Comparison of ENCODE assay signal across 29 cellular contexts in the genomic region with DNA sequence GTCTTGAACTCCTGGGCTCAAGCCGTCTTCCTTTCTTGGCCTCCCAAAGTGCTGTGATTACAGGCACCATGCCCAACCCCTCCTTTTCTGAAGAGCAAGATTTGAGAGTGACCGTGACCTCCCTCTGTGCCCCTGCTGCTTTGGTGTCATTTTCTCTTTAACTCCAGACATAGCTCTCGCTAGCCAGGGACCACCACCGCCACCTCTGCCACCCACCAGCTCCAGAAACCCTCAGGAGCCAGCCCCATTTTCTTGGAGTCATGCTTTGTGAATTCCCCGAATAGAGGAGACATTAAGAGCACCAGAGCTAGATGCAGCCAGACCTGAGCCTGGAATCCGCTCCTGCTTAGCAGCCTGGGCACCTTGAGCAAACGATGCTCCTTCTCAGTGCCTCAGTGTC. TPM values are rescaled to one million over a fixed set of nuclear protein-coding genes. Genes with fewer than 3 reads are reported as not detected.
"Had no signal": no experiment of that assay in that cellular context is flagged by ENCODE, and none has a peak within 500 bp of the region (broad histone marks: within the 10 kb centered on the region; RNA-seq: fewer than 3 reads in every experiment).

No MANE protein-coding gene starts in this region.

- H3K4me1 Mint-ChIP-seq: mesothelial cell of epicardium had no signal

- H3K36me3 ChIP-seq: esophagus squamous epithelium, gastrocnemius medialis, heart right ventricle, left lung, lower lobe of right lung had no signal

- H3K4me1 ChIP-seq: esophagus squamous epithelium, gastrocnemius medialis, heart right ventricle, left lung, lower lobe of right lung had no signal

- H3K4me3 ChIP-seq: coronary artery, dorsolateral prefrontal cortex, esophagus squamous epithelium, gastrocnemius medialis, heart right ventricle, left lung, lower lobe of right lung, mucosa of descending colon had no signal

- H3K27ac Mint-ChIP-seq: mesothelial cell of epicardium had no signal

- H3K9me3 ChIP-seq: esophagus squamous epithelium, gastrocnemius medialis, heart right ventricle, left lung, lower lobe of right lung, mucosa of descending colon had no signal

- H3K4me3 Mint-ChIP-seq: mesothelial cell of epicardium had no signal

- H3K27ac ChIP-seq: coronary artery, dorsolateral prefrontal cortex, epithelial cell of prostate, esophagus squamous epithelium, gastrocnemius medialis, heart right ventricle, left lung, lower lobe of right lung had no signal

- H3K36me3 Mint-ChIP-seq: mesothelial cell of epicardium had no signal

- ATAC-seq: gastrocnemius medialis, lower lobe of right lung had no signal

- DNase-seq: dermis blood vessel endothelial cell; effector CD4-positive, alpha-beta T cell; effector memory CD4-positive, alpha-beta T cell; esophagus squamous epithelium; foreskin fibroblast; foreskin melanocyte; gastrocnemius medialis; glutamatergic neuron; head of caudate nucleus; heart right ventricle; hippocampal formation; left cardiac atrium; left lung; left ventricle myocardium superior; lower lobe of right lung; mesenchymal stem cell; mucosa of descending colon had no signal

- H3K9me3 Mint-ChIP-seq: mesothelial cell of epicardium had no signal

RNA-seq across cellular contexts. Expression of a gene that starts 31.3 kb away (rescaled TPM):
- total RNA-seq: dermis blood vessel endothelial cell, dorsolateral prefrontal cortex, esophagus mucosa, esophagus squamous epithelium, gastrocnemius medialis, glomerular endothelial cell, heart right ventricle, left cardiac atrium, left lung, left ventricle myocardium superior, lower leg skin, lower lobe of right lung, lung microvascular endothelial cell, mesenteric fat pad, mesothelial cell of epicardium, mucosa of descending colon, myocyte had no signal
- polyA plus RNA-seq: heart right ventricle had no signal

RNA-seq across cellular contexts. Expression of a gene that starts 36.6 kb away (rescaled TPM):
- total RNA-seq: dermis blood vessel endothelial cell, glomerular endothelial cell, kidney epithelial cell, left ventricle myocardium superior, lung microvascular endothelial cell, mesothelial cell of epicardium, myocyte had no signal
- polyA plus RNA-seq: keratinocyte had no signal
